Comparison of ENCODE assay signal across 8 cellular contexts in the genomic region with DNA sequence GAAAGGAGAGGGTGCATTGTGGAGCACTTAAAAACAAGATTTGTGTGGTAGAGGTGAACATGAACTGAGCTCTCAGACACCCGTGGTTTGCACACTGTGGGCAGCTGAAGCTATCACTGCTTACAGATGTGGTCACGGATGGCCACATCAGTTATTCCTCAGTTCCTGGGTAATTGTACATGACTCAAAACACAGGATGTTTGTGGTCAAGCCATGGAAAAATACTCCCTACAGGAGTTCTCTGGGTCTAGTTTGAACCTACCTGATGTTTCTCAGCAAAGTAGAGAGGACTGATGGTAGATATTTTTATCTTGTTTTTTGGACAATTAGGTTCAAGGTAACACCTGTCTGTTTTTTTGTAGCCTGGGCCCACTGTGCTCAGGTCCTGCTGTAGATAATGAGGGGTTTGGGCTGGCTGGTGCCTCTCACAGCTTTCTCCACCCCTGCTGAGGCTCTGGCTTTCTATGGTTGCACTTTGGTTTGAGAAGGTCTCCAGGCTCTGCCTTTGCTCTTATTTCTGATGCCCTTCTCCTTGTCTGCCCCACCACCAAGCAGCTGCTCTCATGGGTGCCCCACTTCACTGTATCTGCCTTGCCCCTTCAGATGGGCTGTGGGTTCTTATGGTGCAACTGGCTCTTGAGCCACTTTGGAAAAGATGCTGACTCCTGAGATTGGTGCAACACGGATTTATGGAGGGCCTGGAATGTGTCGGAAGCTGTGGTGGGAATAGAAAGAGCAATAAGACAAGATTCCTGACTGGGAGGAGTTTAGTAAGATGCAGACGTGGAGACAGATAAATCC. TPM values are rescaled to one million over a fixed set of nuclear protein-coding genes. Genes with fewer than 3 reads are reported as not detected.
DNase-seq lines count a peak whose midpoint lies in the region; ATAC-seq and TF ChIP-seq lines count a peak whose summit lies in the region.

No MANE protein-coding gene starts in this region.

- peaks cover 11% of the 10 kb centered on the region for H3K27me3 Mint-ChIP-seq in central memory CD8-positive, alpha-beta T cell

- H3K4me3 ChIP-seq in right lobe of liver, result no peak overlapping the region

- H3K4me3 Mint-ChIP-seq in central memory CD8-positive, alpha-beta T cell, result peak overlapping the region; percentile 44

- 48% methylated on average over 4 of the region's 5 CpGs for WGBS in right lobe of liver (ENCODE audit: insufficient coverage, low coverage, low lambda C conversion rate, missing lambda C conversion rate)

- no peaks in the 10 kb centered on the region for H3K36me3 ChIP-seq in right lobe of liver

- no peaks in the 10 kb centered on the region for H3K27me3 ChIP-seq in right lobe of liver

- no peaks in the 10 kb centered on the region for H3K9me3 Mint-ChIP-seq in central memory CD8-positive, alpha-beta T cell

- H3K27ac Mint-ChIP-seq in central memory CD8-positive, alpha-beta T cell (ENCODE audit: low read depth), result peak overlapping the region; percentile 70

- peaks cover 50% of the 10 kb centered on the region for H3K4me1 Mint-ChIP-seq in central memory CD8-positive, alpha-beta T cell

- no peak for TF ChIP-seq CTCF in right lobe of liver (IDR thresholded peaks at IDR 0.05)

- peak; percentile 86 for ATAC-seq in central memory CD8-positive, alpha-beta T cell (replicated peaks; ENCODE audit: extremely low read depth, poor library complexity, severe bottlenecking)
- ATAC-seq in HG02623 (IDR thresholded peaks at IDR 0.05; ENCODE audit: unreplicated experiment) (no peak), right lobe of liver (no peak), GM21360 (IDR thresholded peaks at IDR 0.05; ENCODE audit: unreplicated experiment) (no peak)

- H3K9me3 ChIP-seq in right lobe of liver, result no peaks in the 10 kb centered on the region

- TF ChIP-seq POLR2A in right lobe of liver (IDR thresholded peaks at IDR 0.05), result no peak

- intact Hi-C loops in right lobe of liver (cut with DNase I), result no loop called here

- H3K36me3 Mint-ChIP-seq in central memory CD8-positive, alpha-beta T cell (ENCODE audit: insufficient read depth), result peaks cover 3% of the 10 kb centered on the region

- H3K27ac ChIP-seq in right lobe of liver, result no peak overlapping the region

- H3K4me1 ChIP-seq in right lobe of liver, result no peaks in the 10 kb centered on the region

- DNase-seq in H4 (ENCODE audit: low spot score) (peak; percentile 90), NCI-H2107 treated with DMSO at 0.1 percent for 48 hours (lab: John Stamatoyannopoulos, UW; ENCODE audit: unreplicated experiment) (no peak), right lobe of liver (no peak)
- peak; percentile 52 for DNase-seq in activated CD4-positive, CD25-positive, alpha-beta regulatory T cell treated with anti-CD3 and anti-CD28 coated beads, Interleukin-2, amount 50 U/mL, for 72 hours
- DNase-seq in central memory CD8-positive, alpha-beta T cell (ENCODE audit: low spot score in 2 of 2), result peak in 1 of 2 donors; percentile 53
- DNase-seq in stimulated activated CD4-positive, alpha-beta T cell treated with anti-CD3 and anti-CD28 coated beads, TNF-alpha, amount 100 ng/mL, for 24 hours (ENCODE audit: low read depth in 3 of 3), result peak; percentile 35 to 75 (median 62)

RNA-seq across cellular contexts. Expression of gene CDCP1, which starts 40.1 kb away (rescaled TPM):
- 0.12 and 0.31 TPM in 2 replicates for total RNA-seq in H4 (2014; rRNA removed; shearing (Covaris generic))
- 1 to 10 TPM in 1 of 6 experiments, under 1 TPM in 5; 0.31 to 2.7 (median 0.83) TPM for total RNA-seq in right lobe of liver

Comparison
In these comparisons a context has a peak if more than half of its experiments do, and no peak if none do; other contexts are left out.
1. DNase-seq: peak in H4 (single experiment), activated CD4-positive, CD25-positive, alpha-beta regulatory T cell treated with anti-CD3 and anti-CD28 coated beads, Interleukin-2, amount 50 U/mL, for 72 hours (single experiment) and stimulated activated CD4-positive, alpha-beta T cell treated with anti-CD3 and anti-CD28 coated beads, TNF-alpha, amount 100 ng/mL, for 24 hours (3 of 3); none in NCI-H2107 treated with DMSO at 0.1 percent for 48 hours (single experiment) and right lobe of liver (0 of 3).